Comparison of ENCODE assay signal across 8 cellular contexts in genomic region chr17:4881761-4882555, GRCh38. TPM values are rescaled to one million over a fixed set of nuclear protein-coding genes. Genes with fewer than 3 reads are reported as not detected.
A peak's percentile ranks its signal among the peaks of the same experiment; 100 is the strongest.
DNase-seq lines count a peak whose midpoint lies in the region; ATAC-seq and TF ChIP-seq lines count a peak whose summit lies in the region.

No MANE protein-coding gene starts in this region.

- no peak overlapping the region for H3K4me2 ChIP-seq in hepatocyte

- no peaks in the 10 kb centered on the region for H3K27me3 ChIP-seq in CD8-positive, alpha-beta T cell (ENCODE audit: insufficient read depth, low read length)
- H3K27me3 ChIP-seq in hepatocyte: no peaks in the 10 kb centered on the region

- H3K36me3 Mint-ChIP-seq in CD8-positive, alpha-beta T cell: peaks cover 59% of the 10 kb centered on the region

- intact Hi-C loops in CD8-positive, alpha-beta T cell (cut with DNase I, micrococcal nuclease): loop anchor here (1.0 kb wide), 3 partner anchors 49 to 172 kb away; partner anchors contain the start of genes ARRB2 (in 2 of the 2), MED11 (in 2 of the 2) and MINK1 (in 1 of the 2)

- H3K4me3 Mint-ChIP-seq in CD8-positive, alpha-beta T cell: no peak overlapping the region

- H3K4me3 ChIP-seq in CD8-positive, alpha-beta T cell (ENCODE audit: low read depth, low read length): no peak overlapping the region
- H3K4me3 ChIP-seq in hepatocyte: no peak overlapping the region

- 54% methylated on average over 9 of the region's 9 CpGs for WGBS in hepatocyte (ENCODE audit: low lambda C conversion rate, missing lambda C conversion rate)

- no peaks in the 10 kb centered on the region for H3K27me3 Mint-ChIP-seq in CD8-positive, alpha-beta T cell (ENCODE audit: low read depth)

- no peak overlapping the region for H3K27ac Mint-ChIP-seq in CD8-positive, alpha-beta T cell

- H3K9me3 Mint-ChIP-seq in CD8-positive, alpha-beta T cell: no peaks in the 10 kb centered on the region

- H2AFZ ChIP-seq in hepatocyte: no peak overlapping the region

- H3K27ac ChIP-seq in CD8-positive, alpha-beta T cell (ENCODE audit: low read depth, low read length): no peak overlapping the region
- no peak overlapping the region for H3K27ac ChIP-seq in hepatocyte

- H3K9me3 ChIP-seq in CD8-positive, alpha-beta T cell (ENCODE audit: low read length): no peaks in the 10 kb centered on the region
- H3K9me3 ChIP-seq in hepatocyte (ENCODE audit: low read depth): no peaks in the 10 kb centered on the region

- TF ChIP-seq CTCF in CD8-positive, alpha-beta T cell (IDR thresholded peaks at IDR 0.05): peak; percentile 79
- peak; percentile 79 for TF ChIP-seq CTCF in hepatocyte (IDR thresholded peaks at IDR 0.05; ENCODE audit: poor library complexity)

- peak; percentile 98 for ATAC-seq in CD8-positive, alpha-beta T cell
- no peak for ATAC-seq in HG03432 (IDR thresholded peaks at IDR 0.05; ENCODE audit: unreplicated experiment)

- H3K79me2 ChIP-seq in hepatocyte: no peaks in the 10 kb centered on the region

- peaks cover 4% of the 10 kb centered on the region for H4K20me1 ChIP-seq in hepatocyte (ENCODE audit: insufficient read depth, poor library complexity, severe bottlenecking)

- DNase-seq in CD8-positive, alpha-beta T cell: peak; percentile 43 to 83 (median 70)
- DNase-seq in HT-29 (ENCODE audit: low spot score) (peak; percentile 74), SW480 (ENCODE audit: low spot score) (peak; percentile 72), anterior cingulate cortex (lab: John Stamatoyannopoulos, UW) (peak in 49 of 58 donors; percentile 22 to 83 (median 61)), hepatocyte (ENCODE audit: low spot score) (peak; percentile 88), amniotic stem cell (lab: John Stamatoyannopoulos, UW) (no peak)
- peak; percentile 65 for DNase-seq in stimulated activated CD4-positive, alpha-beta T cell treated with anti-CD3 and anti-CD28 coated beads, Interleukin-12 subunit alpha, Interleukin-12 subunit beta, amount 100 ng/mL, for 4 hours

- H3K36me3 ChIP-seq in CD8-positive, alpha-beta T cell (ENCODE audit: insufficient read depth, low read length): peaks cover 20% of the 10 kb centered on the region
- H3K36me3 ChIP-seq in hepatocyte (replicated peaks; ENCODE audit: insufficient read depth, low read depth): no peaks in the 10 kb centered on the region

- no peaks in the 10 kb centered on the region for H3K4me1 ChIP-seq in CD8-positive, alpha-beta T cell (ENCODE audit: insufficient read depth, low read length)
- no peaks in the 10 kb centered on the region for H3K4me1 ChIP-seq in hepatocyte (ENCODE audit: insufficient read depth)

- CTCF ChIA-PET in CD8-positive, alpha-beta T cell (lab: Charles Lee): interaction anchor here (0.7 to 7.8 kb wide), 14 partner anchors 17 to 315 kb away, joined by 3 to 58 read pairs (median 4); partner anchors contain the start of genes ARRB2 and VMO1

- H3K4me1 Mint-ChIP-seq in CD8-positive, alpha-beta T cell (ENCODE audit: low read depth): peaks cover 3% of the 10 kb centered on the region

- H3K9me2 ChIP-seq in hepatocyte (replicated peaks; ENCODE audit: insufficient read depth): no peaks in the 10 kb centered on the region

- POLR2A ChIA-PET in CD8-positive, alpha-beta T cell (lab: Charles Lee): interaction anchor here (1.3 to 1.5 kb wide), 2 partner anchors 15 to 178 kb away, joined by 4 to 5 read pairs; partner anchors contain the start of gene PELP1

RNA-seq across cellular contexts. Expression of gene C17orf107, which starts 17.4 kb away (rescaled TPM):
- 10 to 100 TPM; 29.4 to 33.8 TPM for total RNA-seq in CD8-positive, alpha-beta T cell
- 0.97 and 1.4 TPM in 2 replicates for total RNA-seq in HT-29 (2014; rRNA removed; shearing (Covaris generic))
- total RNA-seq in hepatocyte: 7.4 and 9.1 TPM in 2 replicates
- 8.8 and 14.1 TPM in 2 replicates for polyA plus RNA-seq in hepatocyte

RNA-seq across cellular contexts. Expression of gene CHRNE, which starts 20.9 kb away (rescaled TPM):
- total RNA-seq in CD8-positive, alpha-beta T cell: 1 to 10 TPM; 5.5 to 6.1 TPM
- not detected in 2 replicates for total RNA-seq in HT-29 (2014; rRNA removed; shearing (Covaris generic))
- 0.60 and 1.0 TPM in 2 replicates for total RNA-seq in hepatocyte
- polyA plus RNA-seq in hepatocyte: 0.83 and 1.2 TPM in 2 replicates

RNA-seq across cellular contexts. Expression of gene MINK1, which starts 48.8 kb away (rescaled TPM):
- total RNA-seq in CD8-positive, alpha-beta T cell: 10 to 100 TPM; 85.9 to 86.0 TPM
- total RNA-seq in HT-29 (2014; rRNA removed; shearing (Covaris generic)): 61.7 and 76.1 TPM in 2 replicates
- total RNA-seq in hepatocyte: 24.4 and 45.3 TPM in 2 replicates
- polyA plus RNA-seq in hepatocyte: 39.7 and 49.4 TPM in 2 replicates

RNA-seq across cellular contexts. Expression of gene GP1BA, which starts 50.1 kb away (rescaled TPM):
- not detected for total RNA-seq in CD8-positive, alpha-beta T cell
- not detected in 2 replicates for total RNA-seq in HT-29 (2014; rRNA removed; shearing (Covaris generic))
- not detected in 2 replicates for total RNA-seq in hepatocyte
- 0.06 TPM in 1 of 2 replicates, not detected in the other for polyA plus RNA-seq in hepatocyte

RNA-seq across cellular contexts. Expression of gene SLC25A11, which starts 57.9 kb away (rescaled TPM):
- total RNA-seq in CD8-positive, alpha-beta T cell: 10 to 100 TPM; 15.8 to 16.3 TPM
- 58.8 and 83.6 TPM in 2 replicates for total RNA-seq in HT-29 (2014; rRNA removed; shearing (Covaris generic))
- 42.9 and 59.5 TPM in 2 replicates for total RNA-seq in hepatocyte
- polyA plus RNA-seq in hepatocyte: 78.7 and 84.8 TPM in 2 replicates
